ENCODE assay signal across 1 cellular context in genomic region chr1:170310014-170310405, GRCh38.
TF ChIP-seq lines count a peak whose summit lies in the region.

No MANE protein-coding gene starts in this region.

TF ChIP-seq in IMR-90, 13 proteins besides CTCF, POLR2A, EP300 and RAD21:
- TF ChIP-seq RFX5 (IDR thresholded peaks at IDR 0.05; ENCODE audit: low read depth, low read length) (no peak), BHLHE40 (IDR thresholded peaks at IDR 0.05; ENCODE audit: low read depth, low read length) (no peak), ELK1 (IDR thresholded peaks at IDR 0.05; ENCODE audit: borderline replicate concordance, low read depth, low read length) (no peak), MAZ (IDR thresholded peaks at IDR 0.05; ENCODE audit: borderline replicate concordance, low read depth, low read length) (no peak), NFE2L2 (IDR thresholded peaks at IDR 0.05; ENCODE audit: low read depth, low read length) (no peak), USF2 (IDR thresholded peaks at IDR 0.05; ENCODE audit: low read depth, low read length) (no peak), FOS (IDR thresholded peaks at IDR 0.05; ENCODE audit: low read depth, low read length) (no peak), MAFK (IDR thresholded peaks at IDR 0.05; ENCODE audit: low read depth, low read length) (no peak), CHD1 (IDR thresholded peaks at IDR 0.05; ENCODE audit: low read depth, low read length) (no peak), SMC3 (IDR thresholded peaks at IDR 0.05; ENCODE audit: low read depth, low read length) (no peak), CEBPB (IDR thresholded peaks at IDR 0.05; ENCODE audit: low read depth, low read length) (no peak)
